ENCODE assay signal across 10 cellular contexts in genomic region chr3:184562875-184563568, GRCh38. TPM values are rescaled to one million over a fixed set of nuclear protein-coding genes. Genes with fewer than 3 reads are reported as not detected.
DNase-seq lines count a peak whose midpoint lies in the region; ATAC-seq and TF ChIP-seq lines count a peak whose summit lies in the region.
"Had no signal": no experiment of that assay in that cellular context is flagged by ENCODE, and none has a peak within 500 bp of the region (broad histone marks: within the 10 kb centered on the region; RNA-seq: fewer than 3 reads in every experiment).

No MANE protein-coding gene starts in this region.

- H3F3A ChIP-seq in MM.1S (ENCODE audit: insufficient read depth, low read length) = no peaks in the 10 kb centered on the region

- TF ChIP-seq EP300 in stomach (IDR thresholded peaks at IDR 0.05) = no peak

- WGBS in stomach, 5 donors = 20 to 30% (median 22%) methylated on average over 23 to 24 of the region's 24 CpGs

- no peaks in the 10 kb centered on the region for H3K9me3 ChIP-seq in stomach
- H3K9me3 ChIP-seq in MM.1S (replicated peaks; ENCODE audit: insufficient read depth, low read length) = no peaks in the 10 kb centered on the region
- H3K9me3 ChIP-seq: A549 had no signal

- no peaks in the 10 kb centered on the region for H4K20me1 ChIP-seq in MM.1S (ENCODE audit: insufficient read depth, low read length)

- H3K4me1 ChIP-seq in stomach (peaks cover 51 to 97% (median 82%) of the 10 kb centered on the region in 4 donors), MM.1S (ENCODE audit: low read length) (peaks cover 8% of the 10 kb centered on the region)

- H3K4me3 ChIP-seq in stomach (peak overlapping the region; percentile 83 to 88 (median 87)), MM.1S (ENCODE audit: low read length) (no peak overlapping the region)

- TF ChIP-seq POLR2A in stomach (IDR thresholded peaks at IDR 0.05) = no peak

- H3K27me3 ChIP-seq in stomach (peaks cover 0 to 17% (median 0%) of the 10 kb centered on the region in 3 donors), MM.1S (replicated peaks; ENCODE audit: insufficient read depth, low read length) (peaks cover 92% of the 10 kb centered on the region)

- DNase-seq in DMS79 treated with DMSO at 0.1 percent for 48 hours (lab: John Stamatoyannopoulos, UW) (peak; percentile 16), DMS79 (lab: John Stamatoyannopoulos, UW) (no peak), astrocyte of the hippocampus (ENCODE audit: low read depth, low spot score) (peak; percentile 67), left kidney (ENCODE audit: low read depth, low spot score) (peak; percentile 70), stomach (no peak), MM.1S (no peak), T-helper 2 cell (no peak)
- DNase-seq: stimulated activated CD4-positive, alpha-beta T cell treated with anti-CD3 and anti-CD28 coated beads, Interleukin-4, amount 100 ng/mL, for 1 hour had no signal

- ATAC-seq in HG02642 (IDR thresholded peaks at IDR 0.05; ENCODE audit: poor library complexity, unreplicated experiment) = no peak
- ATAC-seq: A549 had no signal

- H2AFZ ChIP-seq in MM.1S (ENCODE audit: low read length) = no peak overlapping the region

- no peaks in the 10 kb centered on the region for H3K9me2 ChIP-seq in MM.1S (replicated peaks; ENCODE audit: insufficient read depth, low read length)

- H3K4me2 ChIP-seq in MM.1S (ENCODE audit: low read depth, low read length) = no peak overlapping the region

- H3K79me2 ChIP-seq in MM.1S (ENCODE audit: low read length) = no peaks in the 10 kb centered on the region

- peak overlapping the region; percentile 84 to 90 (median 87) for H3K27ac ChIP-seq in stomach
- H3K27ac ChIP-seq in MM.1S (ENCODE audit: low read length) = no peak overlapping the region

- intact Hi-C loops in stomach (cut with DNase I; ENCODE audit: low total_unique reads) = no loop called here

- TF ChIP-seq CTCF in stomach (IDR thresholded peaks at IDR 0.05) (no peak), MM.1S (IDR thresholded peaks at IDR 0.05; ENCODE audit: low read length) (no peak)

- H3K9ac ChIP-seq in MM.1S (ENCODE audit: low read length) = no peak overlapping the region

- no peaks in the 10 kb centered on the region for H3K36me3 ChIP-seq in stomach
- no peaks in the 10 kb centered on the region for H3K36me3 ChIP-seq in MM.1S (replicated peaks; ENCODE audit: insufficient read depth, low read length)

RNA-seq across cellular contexts. Expression of gene EPHB3, which starts 1.4 kb away (rescaled TPM):
- 10 to 100 TPM; 20.4 to 33.3 (median 22.8) TPM for total RNA-seq in stomach
- 10 to 100 TPM in 1 of 3 donors, 1 to 10 TPM in 2; 2.9 to 25.1 (median 8.5) TPM for polyA plus RNA-seq in stomach

Comparison
In these comparisons a context has a peak if more than half of its experiments do, and no peak if none do; other contexts are left out.
1. DNase-seq: peak in DMS79 treated with DMSO at 0.1 percent for 48 hours (single experiment), astrocyte of the hippocampus (single experiment) and left kidney (single experiment); none in DMS79 (single experiment), stomach (single experiment), MM.1S (single experiment) and T-helper 2 cell (0 of 5).